13 cellular contexts compared by ENCODE assay signal in genomic region chr16:54374136-54374535, GRCh38.
DNase-seq lines count a peak whose midpoint lies in the region; ATAC-seq, FAIRE-seq and TF ChIP-seq lines count a peak whose summit lies in the region.
"Had no signal": no experiment of that assay in that cellular context is flagged by ENCODE, and none has a peak within 500 bp of the region (broad histone marks: within the 10 kb centered on the region; RNA-seq: fewer than 3 reads in every experiment).

No MANE protein-coding gene starts in this region.

- H3K9me3 Mint-ChIP-seq in neural progenitor cell: peaks cover 16% of the 10 kb centered on the region
- H3K9me3 Mint-ChIP-seq in CD4-positive, alpha-beta memory T cell: peaks cover 0 to 25% (median 12%) of the 10 kb centered on the region in 8 donors
- peaks cover 12% of the 10 kb centered on the region for H3K9me3 Mint-ChIP-seq in activated naive CD4-positive, alpha-beta T cell treated with anti-CD3 and anti-CD28 coated beads for 36 hours

- ATAC-seq in GM18867 (IDR thresholded peaks at IDR 0.05; ENCODE audit: unreplicated experiment): no peak

- TF ChIP-seq CTCF in coronary artery (IDR thresholded peaks at IDR 0.05): no peak
- no peak for TF ChIP-seq CTCF in neural progenitor cell (IDR thresholded peaks at IDR 0.05)
- no peak for TF ChIP-seq CTCF in D721Med (IDR thresholded peaks at IDR 0.05; ENCODE audit: insufficient read depth, missing control alignments)

- H3K27ac ChIP-seq in BLaER1 treated with 17β-estradiol and CSF1 and Interleukin-3, amounts not matched to agents 10 nM and 100 nM: peak overlapping the region in 10 of 11 experiments; percentile 20 to 77 (median 52); a peak in 20 of 22 replicates
- H3K27ac ChIP-seq in coronary artery: no peak overlapping the region
- no peak overlapping the region for H3K27ac ChIP-seq in neural progenitor cell
- no peak overlapping the region for H3K27ac ChIP-seq in CD4-positive, alpha-beta memory T cell (ENCODE audit: low read depth, low read length)

- peaks cover 28 to 34% (median 32%) of the 10 kb centered on the region in 11 experiments for H3K9me3 ChIP-seq in BLaER1 treated with 17β-estradiol and CSF1 and Interleukin-3, amounts not matched to agents 10 nM and 100 nM (replicated peaks in 1 of 11)
- H3K9me3 ChIP-seq in MG63 (peaks cover 8% of the 10 kb centered on the region), neural progenitor cell (ENCODE audit: low read depth) (no peaks in the 10 kb centered on the region)
- no peaks in the 10 kb centered on the region for H3K9me3 ChIP-seq in CD4-positive, alpha-beta memory T cell (ENCODE audit: control insufficient read depth in 1 of 2, low read length in 2 of 2)

- peak overlapping the region in 10 of 11 experiments; percentile 15 to 66 (median 46); a peak in 15 of 22 replicates for H3K9ac ChIP-seq in BLaER1 treated with 17β-estradiol and CSF1 and Interleukin-3, amounts not matched to agents 10 nM and 100 nM
- H3K9ac ChIP-seq in neural progenitor cell: no peak overlapping the region

- POLR2A ChIA-PET in CD4-positive, alpha-beta memory T cell (lab: Charles Lee; ENCODE audit: partially characterized antibody): no interaction called here

- H3K4me1 Mint-ChIP-seq in neural progenitor cell: peaks cover 44% of the 10 kb centered on the region
- H3K4me1 Mint-ChIP-seq in CD4-positive, alpha-beta memory T cell: peaks cover 0 to 5% (median 2%) of the 10 kb centered on the region in 4 donors
- peaks cover 4% of the 10 kb centered on the region for H3K4me1 Mint-ChIP-seq in activated naive CD4-positive, alpha-beta T cell treated with anti-CD3 and anti-CD28 coated beads for 36 hours (ENCODE audit: low read depth)

- peak overlapping the region; percentile 28 for H3K4me3 Mint-ChIP-seq in neural progenitor cell
- H3K4me3 Mint-ChIP-seq in CD4-positive, alpha-beta memory T cell: peak overlapping the region in 1 of 8 donors; percentile 57
- no peak overlapping the region for H3K4me3 Mint-ChIP-seq in activated naive CD4-positive, alpha-beta T cell treated with anti-CD3 and anti-CD28 coated beads for 36 hours

- H3K27ac Mint-ChIP-seq in neural progenitor cell: peak overlapping the region; percentile 44
- H3K27ac Mint-ChIP-seq in CD4-positive, alpha-beta memory T cell: no peak overlapping the region
- H3K27ac Mint-ChIP-seq in activated naive CD4-positive, alpha-beta T cell treated with anti-CD3 and anti-CD28 coated beads for 36 hours: no peak overlapping the region

- H3F3A ChIP-seq in neural progenitor cell (ENCODE audit: low read depth): peaks cover 15% of the 10 kb centered on the region

- H3K4me3 ChIP-seq in BLaER1 treated with 17β-estradiol and CSF1 and Interleukin-3, amounts not matched to agents 10 nM and 100 nM: peak overlapping the region; percentile 32 to 57 (median 46); a peak in 15 of 20 replicates
- H3K4me3 ChIP-seq in MG63 (peak overlapping the region; percentile 34), coronary artery (peak overlapping the region; percentile 53), neural progenitor cell (no peak overlapping the region)
- no peak overlapping the region for H3K4me3 ChIP-seq in CD4-positive, alpha-beta memory T cell (ENCODE audit: low read length in 2 of 2)

- intact Hi-C loops in CD4-positive, alpha-beta memory T cell (cut with micrococcal nuclease): no loop called here
- intact Hi-C loops in activated naive CD4-positive, alpha-beta T cell treated with anti-CD3 and anti-CD28 coated beads for 36 hours (cut with micrococcal nuclease): no loop called here

- CTCF ChIA-PET in CD4-positive, alpha-beta memory T cell (lab: Charles Lee; ENCODE audit: partially characterized antibody): no interaction called here
- CTCF ChIA-PET in activated naive CD4-positive, alpha-beta T cell treated with anti-CD3 and anti-CD28 coated beads for 36 hours (lab: Charles Lee): no interaction called here

- peaks cover 17 to 77% (median 54%) of the 10 kb centered on the region in 11 experiments for H3K27me3 ChIP-seq in BLaER1 treated with 17β-estradiol and CSF1 and Interleukin-3, amounts not matched to agents 10 nM and 100 nM
- H3K27me3 ChIP-seq in MG63 (no peaks in the 10 kb centered on the region), neural progenitor cell (no peaks in the 10 kb centered on the region)
- H3K27me3 ChIP-seq in CD4-positive, alpha-beta memory T cell (ENCODE audit: insufficient read depth, low read length): no peaks in the 10 kb centered on the region

- peaks cover 19% of the 10 kb centered on the region for H3K27me3 Mint-ChIP-seq in neural progenitor cell (ENCODE audit: insufficient read depth, low read depth)
- peaks cover 24 to 35% of the 10 kb centered on the region in 2 donors for H3K27me3 Mint-ChIP-seq in CD4-positive, alpha-beta memory T cell
- peaks cover 48% of the 10 kb centered on the region for H3K27me3 Mint-ChIP-seq in activated naive CD4-positive, alpha-beta T cell treated with anti-CD3 and anti-CD28 coated beads for 36 hours (ENCODE audit: low read depth)

- H2AFZ ChIP-seq in neural progenitor cell (replicated peaks): no peak overlapping the region

- no peaks in the 10 kb centered on the region for H3K79me2 ChIP-seq in neural progenitor cell (ENCODE audit: low read depth)

- no peaks in the 10 kb centered on the region for H3K36me3 ChIP-seq in BLaER1 treated with 17β-estradiol and CSF1 and Interleukin-3, amounts not matched to agents 10 nM and 100 nM
- H3K36me3 ChIP-seq in MG63: no peaks in the 10 kb centered on the region
- H3K36me3 ChIP-seq in neural progenitor cell: no peaks in the 10 kb centered on the region
- H3K36me3 ChIP-seq in CD4-positive, alpha-beta memory T cell (ENCODE audit: insufficient read depth, low read length): no peaks in the 10 kb centered on the region

- H3K36me3 Mint-ChIP-seq in neural progenitor cell: no peaks in the 10 kb centered on the region
- no peaks in the 10 kb centered on the region for H3K36me3 Mint-ChIP-seq in CD4-positive, alpha-beta memory T cell
- H3K36me3 Mint-ChIP-seq in activated naive CD4-positive, alpha-beta T cell treated with anti-CD3 and anti-CD28 coated beads for 36 hours (ENCODE audit: low read depth): no peaks in the 10 kb centered on the region
- H3K36me3 Mint-ChIP-seq: brain had no signal

- DNase-seq in MG63: peak; percentile 82
- no peak for DNase-seq in coronary artery (ENCODE audit: low spot score)
- DNase-seq in neural progenitor cell (ENCODE audit: low spot score): no peak
- no peak for DNase-seq in CD4-positive, alpha-beta memory T cell
- DNase-seq in D721Med (ENCODE audit: insufficient read length, low spot score): no peak
- DNase-seq in activated naive CD4-positive, alpha-beta T cell treated with anti-CD3 and anti-CD28 coated beads for 36 hours: no peak
- DNase-seq: activated CD8-positive, alpha-beta memory T cell treated with anti-CD3 and anti-CD28 coated beads, Interleukin-2, amount 50 U/mL, for 4 hours; COR-L47; naive B cell; T-helper 9 cell had no signal

- no peak for FAIRE-seq in D721Med (lab: Jason Lieb, UNC)

- peaks cover 0 to 18% (median 0%) of the 10 kb centered on the region in 11 experiments; a peak in 3 of 22 replicates for H4K20me1 ChIP-seq in BLaER1 treated with 17β-estradiol and CSF1 and Interleukin-3, amounts not matched to agents 10 nM and 100 nM
- H4K20me1 ChIP-seq in neural progenitor cell (ENCODE audit: low read depth): no peaks in the 10 kb centered on the region

- H3K4me1 ChIP-seq in BLaER1 treated with 17β-estradiol and CSF1 and Interleukin-3, amounts not matched to agents 10 nM and 100 nM: peaks cover 37 to 65% (median 54%) of the 10 kb centered on the region in 10 experiments
- H3K4me1 ChIP-seq in neural progenitor cell: peaks cover 29% of the 10 kb centered on the region
- H3K4me1 ChIP-seq in CD4-positive, alpha-beta memory T cell (ENCODE audit: insufficient read depth, low read length): no peaks in the 10 kb centered on the region

- H3K4me2 ChIP-seq in BLaER1 treated with 17β-estradiol and CSF1 and Interleukin-3, amounts not matched to agents 10 nM and 100 nM: peak overlapping the region; percentile 80 to 96 (median 88)
- no peak overlapping the region for H3K4me2 ChIP-seq in neural progenitor cell

Comparison
In these comparisons a context has a peak if more than half of its experiments do, and no peak if none do; other contexts are left out.
1. H3K27ac ChIP-seq: peak in BLaER1 treated with 17β-estradiol and CSF1 and Interleukin-3, amounts not matched to agents 10 nM and 100 nM (10 of 11); none in coronary artery (0 of 2), neural progenitor cell (single experiment) and CD4-positive, alpha-beta memory T cell (single experiment).
2. H3K4me3 ChIP-seq: peak in BLaER1 treated with 17β-estradiol and CSF1 and Interleukin-3, amounts not matched to agents 10 nM and 100 nM (10 of 10), MG63 (single experiment) and coronary artery (single experiment); none in neural progenitor cell (single experiment) and CD4-positive, alpha-beta memory T cell (0 of 2).